In the genomic region with DNA sequence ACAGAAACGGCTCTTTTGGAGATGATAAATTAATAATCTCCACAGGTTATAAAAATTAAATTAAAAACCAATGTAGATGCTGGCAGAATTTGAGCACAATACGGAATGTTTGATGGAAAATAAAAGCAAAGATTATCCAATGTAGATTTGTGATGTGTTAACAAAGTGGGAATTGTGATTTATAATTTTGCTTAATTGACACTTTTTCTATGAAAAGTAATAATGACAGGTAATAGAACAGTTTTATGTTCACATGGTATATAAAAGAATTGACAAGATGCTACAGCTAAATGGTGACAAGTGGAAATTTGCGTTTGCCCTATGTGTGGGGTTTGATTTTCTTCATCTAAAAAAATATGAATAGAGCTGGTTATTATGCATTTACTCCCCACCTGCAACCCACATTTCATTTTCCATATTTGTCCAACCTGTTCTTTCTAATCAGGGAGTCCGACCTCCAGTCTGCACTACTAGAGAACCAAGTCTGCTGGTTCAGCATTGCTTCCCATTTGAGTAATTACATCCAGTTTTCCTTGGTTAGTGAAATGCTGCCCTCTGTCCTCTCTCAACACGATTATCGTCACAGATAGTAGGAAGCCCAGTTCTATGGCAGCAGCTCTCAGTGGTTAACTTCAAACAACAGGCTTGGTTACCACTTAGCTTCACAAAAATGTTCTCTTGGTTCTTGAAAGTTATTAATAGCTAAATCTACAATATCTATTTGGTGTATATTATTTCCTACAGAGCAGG, we compare ENCODE assay signal across 1 cellular context.
TF ChIP-seq lines count a peak whose summit lies in the region.

No MANE protein-coding gene starts in this region.

TF ChIP-seq in K562, 482 proteins besides CTCF, POLR2A, EP300 and RAD21 (continued from another document):
- TF ChIP-seq, protein P1, sequence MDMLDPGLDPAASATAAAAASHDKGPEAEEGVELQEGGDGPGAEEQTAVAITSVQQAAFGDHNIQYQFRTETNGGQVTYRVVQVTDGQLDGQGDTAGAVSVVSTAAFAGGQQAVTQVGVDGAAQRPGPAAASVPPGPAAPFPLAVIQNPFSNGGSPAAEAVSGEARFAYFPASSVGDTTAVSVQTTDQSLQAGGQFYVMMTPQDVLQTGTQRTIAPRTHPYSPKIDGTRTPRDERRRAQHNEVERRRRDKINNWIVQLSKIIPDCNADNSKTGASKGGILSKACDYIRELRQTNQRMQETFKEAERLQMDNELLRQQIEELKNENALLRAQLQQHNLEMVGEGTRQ (CRISPR knock-in tag; IDR thresholded peaks at IDR 0.05): no peak
- TF ChIP-seq ZNF316 (IDR thresholded peaks at IDR 0.05): peak; percentile 32; the same call in 1 of the 2 replicates
